23 cellular contexts compared by ENCODE assay signal in genomic region chr9:15310448-15310847, GRCh38. TPM values are rescaled to one million over a fixed set of nuclear protein-coding genes. Genes with fewer than 3 reads are reported as not detected.
A peak's percentile ranks its signal among the peaks of the same experiment; 100 is the strongest.
DNase-seq lines count a peak whose midpoint lies in the region; ATAC-seq, FAIRE-seq and TF ChIP-seq lines count a peak whose summit lies in the region.
"Had no signal": no experiment of that assay in that cellular context is flagged by ENCODE, and none has a peak within 500 bp of the region (broad histone marks: within the 10 kb centered on the region; RNA-seq: fewer than 3 reads in every experiment).

No MANE protein-coding gene starts in this region.

- H3K4me3 Mint-ChIP-seq in activated T-cell treated with anti-CD3 and anti-CD28 coated beads, Interleukin-2, amount 50 U/mL, for 4 hours: peak overlapping the region; percentile 25
- peak overlapping the region; percentile 48 for H3K4me3 Mint-ChIP-seq in activated naive CD8-positive, alpha-beta T cell

- TF ChIP-seq CTCF in D721Med (IDR thresholded peaks at IDR 0.05; ENCODE audit: insufficient read depth, missing control alignments): no peak

- H3K27ac Mint-ChIP-seq in activated naive CD8-positive, alpha-beta T cell: peak overlapping the region; percentile 90
- H3K27ac Mint-ChIP-seq: naive B cell had no signal

- ATAC-seq in activated T-cell treated with anti-CD3 and anti-CD28 coated beads, Interleukin-2, amount 50 U/mL, for 4 hours: peak; percentile 57 to 59
- ATAC-seq in HG02870 (IDR thresholded peaks at IDR 0.05; ENCODE audit: unreplicated experiment) (no peak), HG02840 (IDR thresholded peaks at IDR 0.05; ENCODE audit: low FRiP score, unreplicated experiment) (no peak)
- ATAC-seq: HepG2, right lobe of liver had no signal

- H3K4me3 ChIP-seq in Jurkat, Clone E6-1 (ENCODE audit: low read length): no peak overlapping the region
- H3K4me3 ChIP-seq in small intestine (ENCODE audit: low read depth in 1 of 2, low read length in 2 of 2): no peak overlapping the region
- H3K4me3 ChIP-seq: colonic mucosa, right lobe of liver, testis had no signal

- peaks cover 38% of the 10 kb centered on the region for H3K4me1 Mint-ChIP-seq in activated T-cell treated with anti-CD3 and anti-CD28 coated beads, Interleukin-2, amount 50 U/mL, for 4 hours (ENCODE audit: low read depth)
- peaks cover 46% of the 10 kb centered on the region for H3K4me1 Mint-ChIP-seq in activated naive CD8-positive, alpha-beta T cell (ENCODE audit: low read depth)

- H3K4me1 ChIP-seq in small intestine (ENCODE audit: control insufficient read depth in 2 of 2, insufficient read depth in 1 of 2, low read depth in 1 of 2, low read length in 1 of 2): no peaks in the 10 kb centered on the region
- H3K4me1 ChIP-seq: colonic mucosa, parathyroid adenoma had no signal

- WGBS in small intestine, 3 donors: 51 to 61% (median 58%) methylated on average over 4 of the region's 4 CpGs

- no peaks in the 10 kb centered on the region for H3K9me3 ChIP-seq in small intestine (ENCODE audit: control insufficient read depth, low read depth)
- H3K9me3 ChIP-seq: colonic mucosa, right lobe of liver, testis had no signal

- H3K27ac ChIP-seq in small intestine (ENCODE audit: low read depth in 1 of 2, low read length in 1 of 2): no peak overlapping the region
- H3K27ac ChIP-seq: colonic mucosa, parathyroid adenoma, right lobe of liver, testis had no signal

- FAIRE-seq in small intestine (lab: Jason Lieb, UNC): no peak
- FAIRE-seq in D721Med (lab: Jason Lieb, UNC): no peak
- FAIRE-seq: endometrium, GM19239, HepG2, TTC549 had no signal

- H3K9me3 Mint-ChIP-seq in activated T-cell treated with anti-CD3 and anti-CD28 coated beads, Interleukin-2, amount 50 U/mL, for 4 hours: no peaks in the 10 kb centered on the region
- H3K9me3 Mint-ChIP-seq in activated naive CD8-positive, alpha-beta T cell (ENCODE audit: low read depth): no peaks in the 10 kb centered on the region

- peaks cover 1% of the 10 kb centered on the region for H3K36me3 Mint-ChIP-seq in activated T-cell treated with anti-CD3 and anti-CD28 coated beads, Interleukin-2, amount 50 U/mL, for 4 hours (ENCODE audit: insufficient read depth)
- no peaks in the 10 kb centered on the region for H3K36me3 Mint-ChIP-seq in activated naive CD8-positive, alpha-beta T cell
- H3K36me3 Mint-ChIP-seq: naive B cell had no signal

- DNase-seq in activated T-cell treated with anti-CD3 and anti-CD28 coated beads, Interleukin-2, amount 50 U/mL, for 4 hours: no peak
- DNase-seq in activated T-cell treated with anti-CD3 and anti-CD28 coated beads, Interleukin-2, amount 50 U/mL, for 48 hours: no peak
- peak; percentile 75 for DNase-seq in Jurkat, Clone E6-1 (ENCODE audit: low read depth, low spot score)
- peak; percentile 38 for DNase-seq in small intestine
- no peak for DNase-seq in D721Med (ENCODE audit: insufficient read length, low spot score)
- DNase-seq: ACHN; activated effector memory CD4-positive, alpha-beta T cell treated with anti-CD3 and anti-CD28 coated beads, Interleukin-2, amount 50 U/mL, for 16 hours; C1 segment of cervical spinal cord; colonic mucosa; GF-D8; mesenchymal stem cell; naive B cell; NCI-H1417 treated with DMSO at 0.1 percent for 48 hours; right lobe of liver; testis had no signal

- no peaks in the 10 kb centered on the region for H3K27me3 Mint-ChIP-seq in activated T-cell treated with anti-CD3 and anti-CD28 coated beads, Interleukin-2, amount 50 U/mL, for 4 hours (ENCODE audit: low read depth)
- no peaks in the 10 kb centered on the region for H3K27me3 Mint-ChIP-seq in activated naive CD8-positive, alpha-beta T cell

- no peaks in the 10 kb centered on the region for H3K27me3 ChIP-seq in small intestine (ENCODE audit: control insufficient read depth in 2 of 2, insufficient read depth in 2 of 2, low read length in 2 of 2)
- H3K27me3 ChIP-seq: colonic mucosa, right lobe of liver, testis had no signal

- H3K36me3 ChIP-seq in small intestine (ENCODE audit: control insufficient read depth in 2 of 2, insufficient read depth in 2 of 2, low read length in 2 of 2): no peaks in the 10 kb centered on the region
- H3K36me3 ChIP-seq: colonic mucosa, right lobe of liver had no signal

RNA-seq across cellular contexts. Expression of gene TTC39B, which starts 3.4 kb away (rescaled TPM):
- 10 to 100 TPM in 2 of 3 donors, 1 to 10 TPM in 1; 6.7 to 11.7 (median 10.5) TPM for total RNA-seq in activated T-cell treated with anti-CD3 and anti-CD28 coated beads, Interleukin-2, amount 50 U/mL, for 4 hours
- 3.7 TPM for polyA plus RNA-seq in Jurkat, Clone E6-1 (2012; ENCODE audit: insufficient read depth, insufficient read length)
- 1 to 10 TPM; 4.8 to 6.9 (median 5.4) TPM for polyA plus RNA-seq in small intestine

Comparison
In these comparisons a context has a peak if more than half of its experiments do, and no peak if none do; other contexts are left out.
1. ATAC-seq: peak in activated T-cell treated with anti-CD3 and anti-CD28 coated beads, Interleukin-2, amount 50 U/mL, for 4 hours (2 of 2); none in HG02870 (single experiment) and HG02840 (single experiment).
2. DNase-seq: peak in Jurkat, Clone E6-1 (single experiment) and small intestine (single experiment); none in activated T-cell treated with anti-CD3 and anti-CD28 coated beads, Interleukin-2, amount 50 U/mL, for 4 hours (single experiment), activated T-cell treated with anti-CD3 and anti-CD28 coated beads, Interleukin-2, amount 50 U/mL, for 48 hours (0 of 2) and D721Med (single experiment).